ENCODE assay signal across 8 cellular contexts in genomic region chr11:117328414-117329010, GRCh38. TPM values are rescaled to one million over a fixed set of nuclear protein-coding genes. Genes with fewer than 3 reads are reported as not detected.
A peak's percentile ranks its signal among the peaks of the same experiment; 100 is the strongest.
DNase-seq lines count a peak whose midpoint lies in the region; ATAC-seq, FAIRE-seq and TF ChIP-seq lines count a peak whose summit lies in the region.

No MANE protein-coding gene starts in this region.

- 19% methylated on average over 15 of the region's 15 CpGs for WGBS in thymus

- DNase-seq in DMS53 treated with DMSO at 0.1 percent for 48 hours (lab: John Stamatoyannopoulos, UW; ENCODE audit: unreplicated experiment) (peak; percentile 28), H54 (ENCODE audit: insufficient read length, low spot score) (no peak), NCI-H526 (lab: John Stamatoyannopoulos, UW) (peak; percentile 71 to 82), cardiac fibroblast (ENCODE audit: low read depth in 2 of 2) (peak; percentile 58 to 63), retina (no peak)

- peak; percentile 20 for FAIRE-seq in H54 (lab: Jason Lieb, UNC)

- ATAC-seq in GM21529 (IDR thresholded peaks at IDR 0.05; ENCODE audit: unreplicated experiment): no peak

- no peak for TF ChIP-seq POLR2A in H54 (IDR thresholded peaks at IDR 0.05; ENCODE audit: low read depth, low read length)

- H3K27me3 ChIP-seq in layer of hippocampus (ENCODE audit: control insufficient read depth, insufficient read depth, low read length) (no peaks in the 10 kb centered on the region), thymus (ENCODE audit: control insufficient read depth, insufficient read depth) (no peaks in the 10 kb centered on the region)

- peaks cover 12% of the 10 kb centered on the region for H3K4me1 ChIP-seq in thymus (ENCODE audit: control insufficient read depth, insufficient read depth, low read length)

- H3K27ac ChIP-seq in layer of hippocampus (ENCODE audit: low read depth, low read length): peak overlapping the region; percentile 80
- peak overlapping the region; percentile 94 for H3K27ac ChIP-seq in thymus (ENCODE audit: low read depth)

- H3K4me3 ChIP-seq in cardiac fibroblast (replicated peaks in 1 of 2; ENCODE audit: low read depth in 2 of 2, low read length in 2 of 2) (peak overlapping the region; percentile 77 to 82), thymus (ENCODE audit: low read length) (peak overlapping the region; percentile 87)

- no peaks in the 10 kb centered on the region for H3K36me3 ChIP-seq in thymus (ENCODE audit: control insufficient read depth, insufficient read depth)

- no peaks in the 10 kb centered on the region for H3K9me3 ChIP-seq in thymus (ENCODE audit: control insufficient read depth)

- TF ChIP-seq CTCF in cardiac fibroblast (IDR thresholded peaks at IDR 0.05; ENCODE audit: low read depth, low read length): no peak

RNA-seq across cellular contexts. Expression of gene CEP164, which starts 0.9 kb away (rescaled TPM):
- 24.8 TPM for polyA plus RNA-seq in thymus

RNA-seq across cellular contexts. Expression of gene BACE1, which starts 12.5 kb away (rescaled TPM):
- 4.9 TPM for polyA plus RNA-seq in thymus

RNA-seq across cellular contexts. Expression of gene BACE1-AS, which starts 37.4 kb away (rescaled TPM):
- polyA plus RNA-seq in thymus: 6.7 TPM

Comparison
In these comparisons a context has a peak if more than half of its experiments do, and no peak if none do; other contexts are left out.
1. DNase-seq: peak in DMS53 treated with DMSO at 0.1 percent for 48 hours (single experiment), NCI-H526 (2 of 2) and cardiac fibroblast (2 of 2); none in H54 (single experiment) and retina (single experiment).